8 cellular contexts compared by ENCODE assay signal in genomic region chr11:112024778-112025678, GRCh38. TPM values are rescaled to one million over a fixed set of nuclear protein-coding genes. Genes with fewer than 3 reads are reported as not detected.
DNase-seq lines count a peak whose midpoint lies in the region; ATAC-seq and TF ChIP-seq lines count a peak whose summit lies in the region.

DLAT (plus strand) TSS chr11:112025408; CDS start chr11:112025473, 65 bp downstream.

- peaks cover 31% of the 10 kb centered on the region for H3K4me1 Mint-ChIP-seq in activated naive CD4-positive, alpha-beta T cell treated with anti-CD3 and anti-CD28 coated beads, Interleukin-2, amount 50 U/mL, for 24 hours

- H3K4me3 ChIP-seq in GM08714 (ENCODE audit: low read length): peak within 1 kb of the TSS; percentile 87
- peak within 1 kb of the TSS; percentile 70 for H3K4me3 ChIP-seq in ovary
- H3K4me3 ChIP-seq in thyroid gland (replicated peaks in 1 of 3): peak within 1 kb of the TSS; percentile 33 to 64 (median 64)

- intact Hi-C loops in head of caudate nucleus (cut with DNase I) (no loop called here), ovary (cut with DNase I) (loop anchor here in 1 of 4 donors (10.0 kb wide), 1 partner anchor 90 kb away; the partner anchor contains the start of gene DIXDC1), thyroid gland (cut with DNase I) (no loop called here)

- DNase-seq in NCI-H1048 (lab: John Stamatoyannopoulos, UW) (peak; percentile 65), head of caudate nucleus (peak; percentile 80 to 95 (median 90)), ovary (peak; percentile 80 to 89 (median 86)), thyroid gland (peak; percentile 89 to 90)

- H3K9me3 ChIP-seq in ovary: no peaks in the 10 kb centered on the region
- no peaks in the 10 kb centered on the region for H3K9me3 ChIP-seq in thyroid gland

- H3K27me3 ChIP-seq in ovary: no peaks in the 10 kb centered on the region
- H3K27me3 ChIP-seq in thyroid gland: no peaks in the 10 kb centered on the region

- no peaks in the 10 kb centered on the region for H3K9me3 Mint-ChIP-seq in activated naive CD4-positive, alpha-beta T cell treated with anti-CD3 and anti-CD28 coated beads, Interleukin-2, amount 50 U/mL, for 24 hours

- H3K27ac ChIP-seq in ovary (peak within 1 kb of the TSS; percentile 89), thyroid gland (peak within 1 kb of the TSS; percentile 68 to 94 (median 92))

- peak; percentile 49 for TF ChIP-seq POLR2A in ovary (IDR thresholded peaks at IDR 0.05)
- peak in 1 of 2 donors; percentile 73 for TF ChIP-seq POLR2A in thyroid gland (IDR thresholded peaks at IDR 0.05)

- TF ChIP-seq CTCF in ovary (IDR thresholded peaks at IDR 0.05) (no peak), thyroid gland (IDR thresholded peaks at IDR 0.05) (no peak)

- no peaks in the 10 kb centered on the region for H3K36me3 ChIP-seq in ovary
- H3K36me3 ChIP-seq in thyroid gland: peaks cover 9 to 16% of the 10 kb centered on the region in 2 donors

- no peaks in the 10 kb centered on the region for H3K4me1 ChIP-seq in ovary (ENCODE audit: insufficient read depth)
- peaks cover 9 to 15% of the 10 kb centered on the region in 2 donors for H3K4me1 ChIP-seq in thyroid gland

- peak within 1 kb of the TSS; percentile 100 for H3K4me3 Mint-ChIP-seq in activated naive CD4-positive, alpha-beta T cell treated with anti-CD3 and anti-CD28 coated beads, Interleukin-2, amount 50 U/mL, for 24 hours

- ATAC-seq in HG02571 (IDR thresholded peaks at IDR 0.05; ENCODE audit: unreplicated experiment) (peak; percentile 76), SK-N-SH treated with all-trans-retinoic acid at 6 μM for 48 hours (peak; percentile 91)

- peaks cover 8% of the 10 kb centered on the region for H3K36me3 Mint-ChIP-seq in activated naive CD4-positive, alpha-beta T cell treated with anti-CD3 and anti-CD28 coated beads, Interleukin-2, amount 50 U/mL, for 24 hours

- TF ChIP-seq EP300 in ovary (IDR thresholded peaks at IDR 0.05): no peak

- H3K27me3 Mint-ChIP-seq in activated naive CD4-positive, alpha-beta T cell treated with anti-CD3 and anti-CD28 coated beads, Interleukin-2, amount 50 U/mL, for 24 hours: no peaks in the 10 kb centered on the region

- peak within 1 kb of the TSS; percentile 100 for H3K27ac Mint-ChIP-seq in activated naive CD4-positive, alpha-beta T cell treated with anti-CD3 and anti-CD28 coated beads, Interleukin-2, amount 50 U/mL, for 24 hours

- 0 to 1% (median 1%) methylated on average over 70 to 71 of the region's 71 CpGs for WGBS in ovary, 3 donors
- 0 to 1% methylated on average over 42 to 45 of the region's 71 CpGs for WGBS in thyroid gland, 2 donors

TF ChIP-seq in SK-N-SH treated with all-trans-retinoic acid at 6 μM for 48 hours, 23 proteins besides CTCF, POLR2A, EP300 and RAD21:
- TF ChIP-seq POU6F1 (CRISPR knock-in tag; IDR thresholded peaks at IDR 0.05; ENCODE audit: borderline replicate concordance, low read depth) (0 out of 2 replicates have a peak, but pooled peaks have one; percentile 12), ARNTL (CRISPR knock-in tag; IDR thresholded peaks at IDR 0.05; ENCODE audit: borderline replicate concordance, low read depth) (no peak), ZNF8 (CRISPR knock-in tag; IDR thresholded peaks at IDR 0.05) (no peak), PATZ1 (CRISPR knock-in tag; IDR thresholded peaks at IDR 0.05; ENCODE audit: borderline replicate concordance) (peak; percentile 21; the same call in 1 of the 2 replicates)

RNA-seq across cellular contexts. Expression of gene DLAT, which starts in this region (rescaled TPM):
- total RNA-seq in ovary (10 to 100 TPM; 10.8 to 26.4 (median 19.9) TPM), thyroid gland (10 to 100 TPM; 33.9 to 52.0 (median 39.0) TPM)
- polyA plus RNA-seq in ovary: 10 to 100 TPM; 11.1 to 27.8 TPM

Comparison
In these comparisons a context has a peak if more than half of its experiments do, and no peak if none do; other contexts are left out.
1. Peak in every context shown above with its lines: DNase-seq, ATAC-seq, H3K4me3 ChIP-seq and H3K27ac ChIP-seq.